In the genomic region with DNA sequence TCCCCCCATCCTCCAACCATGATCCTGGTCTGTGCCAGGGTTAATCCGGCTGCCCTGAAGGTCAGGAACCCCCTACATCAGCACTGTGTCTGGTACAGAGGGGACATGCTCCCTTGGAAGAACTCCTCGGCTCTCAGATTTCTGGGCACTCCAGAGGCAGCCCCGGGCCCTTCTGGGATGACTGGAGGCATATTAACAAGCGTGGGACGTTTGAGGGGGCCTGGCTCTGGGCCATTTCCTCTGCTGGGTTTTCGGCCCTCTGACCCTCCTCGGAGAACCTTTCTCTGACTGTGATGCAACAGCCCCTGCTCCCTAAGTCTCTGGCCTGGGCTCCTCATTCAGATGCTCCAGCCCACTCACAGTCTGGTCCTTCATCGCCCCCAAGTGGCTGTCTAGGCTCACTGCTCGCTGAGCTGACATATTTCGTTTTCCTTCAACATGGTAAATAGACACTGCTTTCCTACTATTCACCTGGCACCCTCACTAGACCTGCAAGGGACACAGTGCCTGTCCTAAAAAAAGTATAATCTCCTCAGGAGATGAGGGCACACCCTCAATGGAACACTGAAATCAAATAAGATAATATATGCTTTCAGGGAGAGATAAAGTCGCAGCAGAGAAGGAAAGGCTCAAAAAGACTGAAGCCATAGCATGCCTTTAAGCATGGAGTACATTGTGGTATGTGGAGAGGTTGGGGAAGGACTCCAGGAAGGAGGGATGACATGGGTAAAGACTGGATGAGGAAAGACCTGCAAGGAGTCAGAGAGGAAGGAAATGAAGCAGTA, we compare ENCODE assay signal across 8 cellular contexts.
DNase-seq lines count a peak whose midpoint lies in the region; ATAC-seq, FAIRE-seq and TF ChIP-seq lines count a peak whose summit lies in the region.

No MANE protein-coding gene starts in this region.

- H3K27me3 Mint-ChIP-seq in activated naive CD4-positive, alpha-beta T cell treated with anti-CD3 and anti-CD28 coated beads, Interleukin-2, amount 10 ng/mL, durations not matched to agents 7 days and 5 days: no peaks in the 10 kb centered on the region

- no peaks in the 10 kb centered on the region for H3K36me3 ChIP-seq in cardiac muscle cell

- H3K4me1 Mint-ChIP-seq in activated naive CD4-positive, alpha-beta T cell treated with anti-CD3 and anti-CD28 coated beads, Interleukin-2, amount 10 ng/mL, durations not matched to agents 7 days and 5 days: no peaks in the 10 kb centered on the region

- no peaks in the 10 kb centered on the region for H3K27me3 ChIP-seq in cardiac muscle cell

- no peaks in the 10 kb centered on the region for H3K9me3 ChIP-seq in cardiac muscle cell (ENCODE audit: low read depth)

- peak; percentile 37 for FAIRE-seq in GM19239 (lab: Jason Lieb, UNC)

- peak; percentile 94 for TF ChIP-seq CTCF in cardiac muscle cell (IDR thresholded peaks at IDR 0.05; ENCODE audit: low read depth, low read length)

- CTCF ChIA-PET in activated naive CD4-positive, alpha-beta T cell treated with anti-CD3 and anti-CD28 coated beads, Interleukin-2, amount 10 ng/mL, durations not matched to agents 7 days and 5 days (lab: Charles Lee): interaction anchor here (0.7 to 1.0 kb wide), 2 partner anchors 409 to 534 kb away, joined by 3 read pairs; no protein-coding TSS in a partner anchor

- no peaks in the 10 kb centered on the region for H3K36me3 Mint-ChIP-seq in activated naive CD4-positive, alpha-beta T cell treated with anti-CD3 and anti-CD28 coated beads, Interleukin-2, amount 10 ng/mL, durations not matched to agents 7 days and 5 days

- no peak overlapping the region for H3K27ac ChIP-seq in cardiac muscle cell

- H3K4me3 Mint-ChIP-seq in activated naive CD4-positive, alpha-beta T cell treated with anti-CD3 and anti-CD28 coated beads, Interleukin-2, amount 10 ng/mL, durations not matched to agents 7 days and 5 days: no peak overlapping the region

- peak; percentile 93 for ATAC-seq in HG03342 (IDR thresholded peaks at IDR 0.05; ENCODE audit: unreplicated experiment)
- no peak for ATAC-seq in HG03025 (IDR thresholded peaks at IDR 0.05; ENCODE audit: low FRiP score, unreplicated experiment)

- H3K4me1 ChIP-seq in cardiac muscle cell (ENCODE audit: low read depth): no peaks in the 10 kb centered on the region

- H3K9me3 Mint-ChIP-seq in activated naive CD4-positive, alpha-beta T cell treated with anti-CD3 and anti-CD28 coated beads, Interleukin-2, amount 10 ng/mL, durations not matched to agents 7 days and 5 days: no peaks in the 10 kb centered on the region

- H3K4me3 ChIP-seq in cardiac muscle cell: no peak overlapping the region

- H3K27ac Mint-ChIP-seq in activated naive CD4-positive, alpha-beta T cell treated with anti-CD3 and anti-CD28 coated beads, Interleukin-2, amount 10 ng/mL, durations not matched to agents 7 days and 5 days: no peak overlapping the region

- DNase-seq in DMS53 (lab: John Stamatoyannopoulos, UW) (peak; percentile 84), GM19239 (ENCODE audit: insufficient read length, low spot score) (peak; percentile 34), NCI-H524 (lab: John Stamatoyannopoulos, UW) (peak; percentile 74 to 84), cardiac muscle cell (ENCODE audit: low read depth in 1 of 2, low spot score in 1 of 2) (peak; percentile 81 to 86), pulmonary artery endothelial cell (ENCODE audit: low read depth, low spot score) (peak; percentile 29)
- peak; percentile 31 for DNase-seq in activated naive CD4-positive, alpha-beta T cell treated with anti-CD3 and anti-CD28 coated beads, Interleukin-2, amount 10 ng/mL, durations not matched to agents 7 days and 5 days

Comparison
In these comparisons a context has a peak if more than half of its experiments do, and no peak if none do; other contexts are left out.
1. DNase-seq: peak in every context shown above with its lines; median percentile 84 in DMS53; 84 in cardiac muscle cell; 79 in NCI-H524; 34 in GM19239; 31 in activated naive CD4-positive, alpha-beta T cell treated with anti-CD3 and anti-CD28 coated beads, Interleukin-2, amount 10 ng/mL, durations not matched to agents 7 days and 5 days; 29 in pulmonary artery endothelial cell.